14 cellular contexts compared by ENCODE assay signal in the genomic region with DNA sequence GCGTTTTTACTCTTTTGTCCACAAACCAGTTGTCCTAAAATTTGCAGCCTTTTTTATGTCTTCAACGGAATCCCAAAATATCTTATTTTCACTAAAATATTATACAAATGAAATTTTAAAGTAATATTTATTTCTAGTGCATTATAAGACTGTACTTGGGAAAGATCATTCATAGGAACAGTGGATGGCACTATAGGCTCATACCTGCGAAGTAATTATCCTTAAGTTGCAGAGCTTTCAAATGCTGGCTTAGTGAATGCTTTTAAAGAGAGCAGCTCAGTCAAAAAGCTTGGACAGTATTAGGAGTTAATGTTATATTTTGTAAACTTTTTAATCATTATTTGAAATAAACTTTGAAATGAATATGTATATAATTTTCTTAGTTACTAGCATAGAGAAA.
DNase-seq lines count a peak whose midpoint lies in the region; ATAC-seq and TF ChIP-seq lines count a peak whose summit lies in the region.
"Had no signal": no experiment of that assay in that cellular context is flagged by ENCODE, and none has a peak within 500 bp of the region (broad histone marks: within the 10 kb centered on the region; RNA-seq: fewer than 3 reads in every experiment).

No MANE protein-coding gene starts in this region.

- peak; percentile 20 for TF ChIP-seq CTCF in retinal pigment epithelial cell (conservative IDR thresholded peaks at IDR 0.05; ENCODE audit: low read depth, low read length)

- in situ Hi-C loops in ACHN (cut with HindIII; ENCODE audit: low pct_ligation_motif_present, low pct_unique_long_range_greater_than_20kb, low sequenced_read_pairs), result no loop called here

- H3K4me3 ChIP-seq in retinal pigment epithelial cell (ENCODE audit: low read length), result no peak overlapping the region
- H3K4me3 ChIP-seq: testis had no signal

- DNase-seq in NCI-H345 (lab: John Stamatoyannopoulos, UW) (peak; percentile 12), NCI-H345 treated with DMSO at 0.1 percent for 48 hours (lab: John Stamatoyannopoulos, UW; ENCODE audit: unreplicated experiment) (no peak), RPMI7951 (ENCODE audit: low read depth) (peak; percentile 16), fibroblast of gingiva (ENCODE audit: low read depth) (peak; percentile 17), retinal pigment epithelial cell (ENCODE audit: low read depth) (no peak), ACHN (no peak)
- DNase-seq: activated CD4-positive, CD25-positive, alpha-beta regulatory T cell treated with anti-CD3 and anti-CD28 coated beads, Interleukin-2, amount 50 U/mL, for 72 hours; AML-193; NCI-H187 treated with DMSO at 0.1 percent for 48 hours; SHP77; stimulated activated CD4-positive, alpha-beta T cell treated with anti-CD3 and anti-CD28 coated beads, Interleukin-4, amount 100 ng/mL, for 24 hours; testis had no signal

- ATAC-seq in GM18861 (IDR thresholded peaks at IDR 0.05; ENCODE audit: unreplicated experiment) (no peak), GM21786 (IDR thresholded peaks at IDR 0.05; ENCODE audit: unreplicated experiment) (no peak)

Comparison
In these comparisons a context has a peak if more than half of its experiments do, and no peak if none do; other contexts are left out.
1. DNase-seq: peak in NCI-H345 (single experiment), RPMI7951 (single experiment) and fibroblast of gingiva (single experiment); none in NCI-H345 treated with DMSO at 0.1 percent for 48 hours (single experiment), retinal pigment epithelial cell (single experiment) and ACHN (single experiment).